In genomic region chr15:94324117-94324826, GRCh38 we compare ENCODE assay signal across 8 cellular contexts.
DNase-seq lines count a peak whose midpoint lies in the region; ATAC-seq and TF ChIP-seq lines count a peak whose summit lies in the region.

No MANE protein-coding gene starts in this region.

- in situ Hi-C loops in astrocyte of the spinal cord (cut with HindIII; ENCODE audit: low sequenced_read_pairs), result no loop called here

- DNase-seq in NK-92 treated with Interleukin-12 subunit alpha and Interleukin-12 subunit beta, amount 100 ng/mL, for 24 hours (lab: John Stamatoyannopoulos, UW), result peak; percentile 60
- DNase-seq in NK-92 (lab: John Stamatoyannopoulos, UW; ENCODE audit: unreplicated experiment) (no peak), NCI-H1105 treated with DMSO at 0.1 percent for 48 hours (lab: John Stamatoyannopoulos, UW) (peak; percentile 39), T-helper 1 cell (peak; percentile 9 to 70 (median 26)), astrocyte of the spinal cord (ENCODE audit: low read depth, low spot score) (peak; percentile 63), iPS DF 4.7 (ENCODE audit: extremely low read depth, low spot score) (peak; percentile 49)
- DNase-seq in stimulated activated CD4-positive, alpha-beta T cell treated with anti-CD3 and anti-CD28 coated beads, Interleukin-12 subunit alpha, Interleukin-12 subunit beta, amount 100 ng/mL, for 48 hours (ENCODE audit: low read depth in 2 of 3, low spot score in 1 of 3), result peak; percentile 17 to 47 (median 42)

- TF ChIP-seq CTCF in astrocyte of the spinal cord (IDR thresholded peaks at IDR 0.05; ENCODE audit: low read depth, low read length), result peak; percentile 90

- no peak overlapping the region for H3K4me3 ChIP-seq in astrocyte of the spinal cord (ENCODE audit: low read depth, low read length)

- ATAC-seq in HG02678 (IDR thresholded peaks at IDR 0.05; ENCODE audit: unreplicated experiment), result peak; percentile 81
